ENCODE assay signal across 20 cellular contexts in the genomic region with DNA sequence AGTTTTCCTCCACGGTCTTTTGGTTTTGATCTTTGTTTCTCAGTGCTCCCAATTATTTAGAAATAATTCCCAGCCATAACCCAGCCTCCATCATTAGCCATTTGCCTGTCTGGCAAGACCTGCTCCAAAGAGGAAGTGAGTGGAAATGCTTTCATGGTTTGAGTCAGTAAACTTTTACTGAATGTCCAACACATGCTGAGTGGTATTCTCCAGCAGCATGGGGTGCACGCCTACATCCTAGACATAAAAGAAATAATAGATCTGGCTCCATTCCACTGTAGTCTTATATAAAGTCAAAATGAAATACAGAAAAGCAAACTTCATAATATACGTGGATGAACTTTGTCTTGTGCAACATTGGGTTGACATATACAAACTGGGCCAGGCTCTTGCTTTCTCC.
"Had no signal": no experiment of that assay in that cellular context is flagged by ENCODE, and none has a peak within 500 bp of the region (broad histone marks: within the 10 kb centered on the region; RNA-seq: fewer than 3 reads in every experiment).

No MANE protein-coding gene starts in this region.

- H3K36me3 ChIP-seq: breast epithelium, esophagus muscularis mucosa, prostate gland, right atrium auricular region, stomach had no signal

- H3K9me3 ChIP-seq: mucosa of descending colon, prostate gland, right atrium auricular region, testis had no signal

- H3K27me3 ChIP-seq: breast epithelium, esophagus muscularis mucosa, right atrium auricular region, stomach, testis had no signal

- H3K4me1 ChIP-seq: breast epithelium, prostate gland, right atrium auricular region, stomach had no signal

- DNase-seq: activated CD4-positive, alpha-beta T cell treated with anti-CD3 and anti-CD28 coated beads for 48 hours; activated CD4-positive, CD25-positive, alpha-beta regulatory T cell; activated CD8-positive, alpha-beta memory T cell treated with anti-CD3 and anti-CD28 coated beads, Interleukin-2, amount 50 U/mL, for 4 hours; activated CD8-positive, alpha-beta T cell treated with anti-CD3 and anti-CD28 coated beads, Interleukin-2, amount 10 ng/mL, durations not matched to agents 7 days and 5 days; activated naive CD4-positive, alpha-beta T cell treated with anti-CD3 and anti-CD28 coated beads, Interleukin-2, amount 10 ng/mL, durations not matched to agents 7 days and 5 days; activated naive CD8-positive, alpha-beta T cell treated with anti-CD3 and anti-CD28 coated beads, Interleukin-2, amount 50 U/mL, for 24 hours; activated T-cell treated with anti-CD3 and anti-CD28 coated beads, Interleukin-2, amount 50 U/mL, for 4 hours; cortex of kidney; effector CD4-positive, alpha-beta T cell; mesenchymal stem cell; mucosa of descending colon; naive B cell; stimulated activated CD4-positive, alpha-beta T cell treated with anti-CD3 and anti-CD28 coated beads, Interleukin-15, amount 100 ng/mL, for 24 hours; stimulated activated CD4-positive, alpha-beta T cell treated with anti-CD3 and anti-CD28 coated beads, Interleukin-2, amount 100 ng/mL, for 48 hours; stomach; testis had no signal

- ATAC-seq: activated CD8-positive, alpha-beta T cell treated with anti-CD3 and anti-CD28 coated beads, Interleukin-2, amount 10 ng/mL, durations not matched to agents 7 days and 5 days; activated naive CD8-positive, alpha-beta T cell treated with anti-CD3 and anti-CD28 coated beads, Interleukin-2, amount 50 U/mL, for 24 hours; activated T-cell treated with anti-CD3 and anti-CD28 coated beads, Interleukin-2, amount 50 U/mL, for 4 hours; mucosa of descending colon had no signal

- H3K27ac ChIP-seq: breast epithelium, esophagus muscularis mucosa, right atrium auricular region, stomach had no signal

- H3K4me3 ChIP-seq: breast epithelium, esophagus muscularis mucosa, mucosa of descending colon, prostate gland, right atrium auricular region, stomach, testis had no signal
